Comparison of ENCODE assay signal across 18 cellular contexts in the genomic region with DNA sequence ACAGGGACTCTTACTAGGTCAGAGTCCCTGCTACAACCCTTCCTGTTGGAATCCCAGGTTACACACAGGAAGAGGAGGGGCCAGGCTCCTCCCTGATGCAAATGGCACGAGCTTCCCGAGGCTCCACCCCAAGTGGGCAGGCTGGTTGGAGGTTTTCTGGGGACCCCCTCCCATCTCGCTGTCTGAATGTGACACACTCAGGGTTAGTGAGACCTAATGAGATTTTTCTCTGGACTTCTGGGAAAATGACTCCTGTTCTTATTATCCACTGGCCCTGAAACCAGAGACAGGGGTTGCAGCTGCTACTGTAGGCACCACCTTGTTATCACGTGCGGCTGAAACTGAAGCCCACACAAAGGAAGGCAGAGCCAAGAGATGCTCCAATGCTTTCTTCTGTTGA.
DNase-seq lines count a peak whose midpoint lies in the region; ATAC-seq and TF ChIP-seq lines count a peak whose summit lies in the region.
"Had no signal": no experiment of that assay in that cellular context is flagged by ENCODE, and none has a peak within 500 bp of the region (broad histone marks: within the 10 kb centered on the region; RNA-seq: fewer than 3 reads in every experiment).

No MANE protein-coding gene starts in this region.

- H3K4me1 ChIP-seq in left ventricle myocardium inferior (no peaks in the 10 kb centered on the region), muscle layer of duodenum (ENCODE audit: control insufficient read depth in 1 of 2, insufficient read depth in 2 of 2, low read length in 2 of 2) (peaks cover 4 to 38% of the 10 kb centered on the region in 2 donors)

- intact Hi-C loops in left ventricle myocardium inferior (cut with micrococcal nuclease) (no loop called here), left ventricle myocardium superior (cut with micrococcal nuclease) (no loop called here)

- H3K4me3 Mint-ChIP-seq in WTC11 = no peak overlapping the region
- H3K4me3 Mint-ChIP-seq in type B pancreatic cell = no peak overlapping the region
- H3K4me3 Mint-ChIP-seq: activated CD4-positive, alpha-beta memory T cell treated with anti-CD3 and anti-CD28 coated beads, Interleukin-2, amount 10 ng/mL, durations not matched to agents 7 days and 5 days; activated naive CD8-positive, alpha-beta T cell treated with anti-CD3 and anti-CD28 coated beads, Interleukin-2, amount 50 U/mL, for 24 hours; CD8-positive, alpha-beta T cell had no signal

- H3K36me3 ChIP-seq in left ventricle myocardium inferior (no peaks in the 10 kb centered on the region), muscle layer of duodenum (ENCODE audit: control insufficient read depth in 1 of 2, insufficient read depth in 2 of 2, low read length in 2 of 2) (no peaks in the 10 kb centered on the region)
- H3K36me3 ChIP-seq: cardiac muscle cell, HAP-1 had no signal

- H3K27ac Mint-ChIP-seq in WTC11 (0 out of 2 replicates have a peak overlapping the region, but pooled peaks have one; percentile 19), type B pancreatic cell (no peak overlapping the region)
- H3K27ac Mint-ChIP-seq: activated CD4-positive, alpha-beta memory T cell treated with anti-CD3 and anti-CD28 coated beads, Interleukin-2, amount 10 ng/mL, durations not matched to agents 7 days and 5 days; activated naive CD8-positive, alpha-beta T cell treated with anti-CD3 and anti-CD28 coated beads, Interleukin-2, amount 50 U/mL, for 24 hours; CD8-positive, alpha-beta T cell had no signal

- H3K27me3 Mint-ChIP-seq in WTC11 (ENCODE audit: low read depth) = peaks cover 13% of the 10 kb centered on the region
- no peaks in the 10 kb centered on the region for H3K27me3 Mint-ChIP-seq in type B pancreatic cell
- H3K27me3 Mint-ChIP-seq: activated naive CD8-positive, alpha-beta T cell treated with anti-CD3 and anti-CD28 coated beads, Interleukin-2, amount 50 U/mL, for 24 hours had no signal

- H3K4me1 Mint-ChIP-seq in WTC11 (peaks cover 29% of the 10 kb centered on the region), type B pancreatic cell (ENCODE audit: unreplicated experiment) (peaks cover 22% of the 10 kb centered on the region)

- TF ChIP-seq CTCF in left ventricle myocardium inferior (IDR thresholded peaks at IDR 0.05; ENCODE audit: borderline replicate concordance) (no peak), WTC11 (IDR thresholded peaks at IDR 0.05) (no peak), type B pancreatic cell (conservative IDR thresholded peaks at IDR 0.05) (no peak)

- DNase-seq in left ventricle myocardium inferior (no peak), left ventricle myocardium superior (no peak), WTC11 (ENCODE audit: low spot score) (peak; percentile 41), NCI-H1694 (lab: John Stamatoyannopoulos, UW) (no peak), type B pancreatic cell (ENCODE audit: extremely low spot score, unreplicated experiment) (no peak)
- DNase-seq: activated CD4-positive, alpha-beta memory T cell treated with anti-CD3 and anti-CD28 coated beads, Interleukin-2, amount 10 ng/mL, durations not matched to agents 7 days and 5 days; activated naive CD8-positive, alpha-beta T cell treated with anti-CD3 and anti-CD28 coated beads, Interleukin-2, amount 50 U/mL, for 24 hours; kidney; NCI-H2107; NCI-H69 had no signal

- H3K27me3 ChIP-seq in left ventricle myocardium inferior (ENCODE audit: low read depth) (peaks cover under 1% of the 10 kb centered on the region), muscle layer of duodenum (ENCODE audit: low read depth, low read length) (no peaks in the 10 kb centered on the region)
- H3K27me3 ChIP-seq: cardiac muscle cell had no signal

- H3K27ac ChIP-seq in left ventricle myocardium inferior (replicated peaks) = peak overlapping the region; percentile 45
- H3K27ac ChIP-seq in muscle layer of duodenum (ENCODE audit: low read length) = peak overlapping the region; percentile 52
- H3K27ac ChIP-seq: cardiac muscle cell, VCaP had no signal

- no peak for ATAC-seq in left ventricle myocardium superior
- peak; percentile 88 for ATAC-seq in WTC11
- no peak for ATAC-seq in HG02623 (IDR thresholded peaks at IDR 0.05; ENCODE audit: unreplicated experiment)
- no peak for ATAC-seq in HG03097 (IDR thresholded peaks at IDR 0.05; ENCODE audit: low FRiP score, unreplicated experiment)
- ATAC-seq: activated naive CD8-positive, alpha-beta T cell treated with anti-CD3 and anti-CD28 coated beads, Interleukin-2, amount 50 U/mL, for 24 hours; CD8-positive, alpha-beta T cell had no signal

- H3K36me3 Mint-ChIP-seq in WTC11 (no peaks in the 10 kb centered on the region), type B pancreatic cell (no peaks in the 10 kb centered on the region)
- H3K36me3 Mint-ChIP-seq: CD8-positive, alpha-beta T cell had no signal

- CTCF ChIA-PET in WTC11 (lab: Charles Lee) = no interaction called here

- POLR2A ChIA-PET in WTC11 (lab: Charles Lee) = interaction anchor here (0.7 kb wide), 1 partner anchor 697 kb away, joined by 4 read pairs; no protein-coding TSS in a partner anchor

- H3K4me3 ChIP-seq in left ventricle myocardium inferior (no peak overlapping the region), muscle layer of duodenum (ENCODE audit: low read depth in 1 of 2, low read length in 2 of 2) (peak overlapping the region in 1 of 2 donors; percentile 19)
- H3K4me3 ChIP-seq: cardiac muscle cell, HAP-1, mucosa of descending colon had no signal

- H3K9me3 Mint-ChIP-seq in WTC11 = peaks cover 11% of the 10 kb centered on the region
- H3K9me3 Mint-ChIP-seq in type B pancreatic cell = peaks cover 4% of the 10 kb centered on the region

- no peaks in the 10 kb centered on the region for H3K9me3 ChIP-seq in left ventricle myocardium inferior (replicated peaks)
- H3K9me3 ChIP-seq in muscle layer of duodenum (ENCODE audit: control insufficient read depth in 1 of 2, low read length in 2 of 2) = no peaks in the 10 kb centered on the region
- H3K9me3 ChIP-seq: HAP-1, mucosa of descending colon had no signal

TF ChIP-seq in WTC11, 78 proteins besides CTCF, POLR2A, EP300 and RAD21:
- TF ChIP-seq, protein P1, sequence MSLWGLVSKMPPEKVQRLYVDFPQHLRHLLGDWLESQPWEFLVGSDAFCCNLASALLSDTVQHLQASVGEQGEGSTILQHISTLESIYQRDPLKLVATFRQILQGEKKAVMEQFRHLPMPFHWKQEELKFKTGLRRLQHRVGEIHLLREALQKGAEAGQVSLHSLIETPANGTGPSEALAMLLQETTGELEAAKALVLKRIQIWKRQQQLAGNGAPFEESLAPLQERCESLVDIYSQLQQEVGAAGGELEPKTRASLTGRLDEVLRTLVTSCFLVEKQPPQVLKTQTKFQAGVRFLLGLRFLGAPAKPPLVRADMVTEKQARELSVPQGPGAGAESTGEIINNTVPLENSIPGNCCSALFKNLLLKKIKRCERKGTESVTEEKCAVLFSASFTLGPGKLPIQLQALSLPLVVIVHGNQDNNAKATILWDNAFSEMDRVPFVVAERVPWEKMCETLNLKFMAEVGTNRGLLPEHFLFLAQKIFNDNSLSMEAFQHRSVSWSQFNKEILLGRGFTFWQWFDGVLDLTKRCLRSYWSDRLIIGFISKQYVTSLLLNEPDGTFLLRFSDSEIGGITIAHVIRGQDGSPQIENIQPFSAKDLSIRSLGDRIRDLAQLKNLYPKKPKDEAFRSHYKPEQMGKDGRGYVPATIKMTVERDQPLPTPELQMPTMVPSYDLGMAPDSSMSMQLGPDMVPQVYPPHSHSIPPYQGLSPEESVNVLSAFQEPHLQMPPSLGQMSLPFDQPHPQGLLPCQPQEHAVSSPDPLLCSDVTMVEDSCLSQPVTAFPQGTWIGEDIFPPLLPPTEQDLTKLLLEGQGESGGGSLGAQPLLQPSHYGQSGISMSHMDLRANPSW (CRISPR knock-in tag; conservative IDR thresholded peaks at IDR 0.05; ENCODE audit: low read depth) = no peak
- TF ChIP-seq NFE2L1 (CRISPR knock-in tag; IDR thresholded peaks at IDR 0.05) (no peak), FOXJ3 (CRISPR knock-in tag; IDR thresholded peaks at IDR 0.05; ENCODE audit: borderline replicate concordance) (no peak), RORB (CRISPR knock-in tag; IDR thresholded peaks at IDR 0.05) (no peak), ZNF138 (CRISPR knock-in tag; conservative IDR thresholded peaks at IDR 0.05) (no peak), TCF7 (CRISPR knock-in tag; IDR thresholded peaks at IDR 0.05; ENCODE audit: low read depth) (no peak)
- TF ChIP-seq, protein P2, sequence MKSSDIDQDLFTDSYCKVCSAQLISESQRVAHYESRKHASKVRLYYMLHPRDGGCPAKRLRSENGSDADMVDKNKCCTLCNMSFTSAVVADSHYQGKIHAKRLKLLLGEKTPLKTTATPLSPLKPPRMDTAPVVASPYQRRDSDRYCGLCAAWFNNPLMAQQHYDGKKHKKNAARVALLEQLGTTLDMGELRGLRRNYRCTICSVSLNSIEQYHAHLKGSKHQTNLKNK (CRISPR knock-in tag; IDR thresholded peaks at IDR 0.05) = no peak
